Comparison of ENCODE assay signal across 28 cellular contexts in genomic region chr3:59253523-59253922, GRCh38.
"Had no signal": no experiment of that assay in that cellular context is flagged by ENCODE, and none has a peak within 500 bp of the region (broad histone marks: within the 10 kb centered on the region; RNA-seq: fewer than 3 reads in every experiment).

No MANE protein-coding gene starts in this region.

- H3K27me3 Mint-ChIP-seq: stimulated activated memory B cell treated with anti-CD40 and anti-IgM and Interleukin-4, amounts not matched to agents 10 μg/mL and 1 μg/mL and 100 μg/mL, for 72 hours; stimulated activated naive CD8-positive, alpha-beta T cell treated with anti-CD3 and anti-CD28 coated beads, Interleukin-15, amount 100 ng/mL, for 72 hours; stimulated activated naive CD8-positive, alpha-beta T cell treated with anti-CD3 and anti-CD28 coated beads, Interleukin-15, Interleukin-2, amounts not matched to agents 100 ng/mL and 50 ng/mL, for 24 hours had no signal

- FAIRE-seq: urothelium cell line had no signal

- H3K36me3 Mint-ChIP-seq: stimulated activated effector memory CD8-positive, alpha-beta T cell treated with anti-CD3 and anti-CD28 coated beads, Interleukin-12 subunit alpha, Interleukin-12 subunit beta, amount 100 ng/mL, for 72 hours; type B pancreatic cell had no signal

- H3K9me3 Mint-ChIP-seq: type B pancreatic cell had no signal

- H3K4me1 ChIP-seq: stomach, suprapubic skin, testis, thyroid gland, tibial artery, transverse colon, upper lobe of left lung, upper lobe of right lung, uterus, vagina had no signal

- H3K27ac Mint-ChIP-seq: stimulated activated effector memory CD8-positive, alpha-beta T cell treated with anti-CD3 and anti-CD28 coated beads, Interleukin-12 subunit alpha, Interleukin-12 subunit beta, amount 100 ng/mL, for 72 hours; stimulated activated memory B cell treated with anti-CD40 and anti-IgM and Interleukin-4, amounts not matched to agents 10 μg/mL and 1 μg/mL and 100 μg/mL, for 72 hours; stimulated activated naive CD8-positive, alpha-beta T cell treated with anti-CD3 and anti-CD28 coated beads, Interleukin-15, amount 100 ng/mL, for 72 hours; stimulated activated naive CD8-positive, alpha-beta T cell treated with anti-CD3 and anti-CD28 coated beads, Interleukin-15, Interleukin-2, amounts not matched to agents 100 ng/mL and 50 ng/mL, for 24 hours; type B pancreatic cell had no signal

- H3K36me3 ChIP-seq: stomach, suprapubic skin, thoracic aorta, thyroid gland, tibial artery, tibial nerve, transverse colon, upper lobe of left lung, upper lobe of right lung, uterus, vagina had no signal

- DNase-seq: stimulated activated CD4-positive, alpha-beta T cell treated with anti-CD3 and anti-CD28 coated beads, Interleukin-2, amount 100 ng/mL, for 48 hours; stimulated activated CD4-positive, alpha-beta T cell treated with anti-CD3 and anti-CD28 coated beads, Interleukin-4, amount 100 ng/mL, for 1 hour; stimulated activated CD4-positive, alpha-beta T cell treated with anti-CD3 and anti-CD28 coated beads, Interleukin-4, amount 100 ng/mL, for 24 hours; stimulated activated CD4-positive, alpha-beta T cell treated with anti-CD3 and anti-CD28 coated beads, Interleukin-4, amount 100 ng/mL, for 4 hours; stimulated activated CD8-positive, alpha-beta memory T cell treated with anti-CD3 and anti-CD28 coated beads, Interleukin-4, amount 100 ng/mL, for 48 hours; stimulated activated naive CD4-positive, alpha-beta T cell; stimulated activated naive CD4-positive, alpha-beta T cell treated with Interleukin-2 at 50 U/mL for 16 hours; stimulated activated naive CD8-positive, alpha-beta T cell treated with anti-CD3 and anti-CD28 coated beads, Interleukin-15, amount 100 ng/mL, for 72 hours; stimulated activated naive CD8-positive, alpha-beta T cell treated with anti-CD3 and anti-CD28 coated beads, Interleukin-15, Interleukin-2, amounts not matched to agents 100 U/mL and 50 U/mL, for 24 hours; stomach; substantia nigra; testis; thyroid gland; tibial artery; transverse colon; trophoblast cell; upper lobe of left lung; upper lobe of right lung; uterus had no signal

- H3K27ac ChIP-seq: stomach, suprapubic skin, testis, thoracic aorta, thyroid gland, tibial artery, tibial nerve, transverse colon, upper lobe of left lung, upper lobe of right lung, uterus, vagina had no signal

- H3K27me3 ChIP-seq: stomach, suprapubic skin, testis, thyroid gland, tibial artery, tibial nerve, transverse colon, upper lobe of left lung, upper lobe of right lung, uterus, vagina had no signal

- ATAC-seq: stimulated activated effector memory CD8-positive, alpha-beta T cell treated with anti-CD3 and anti-CD28 coated beads, Interleukin-12 subunit alpha, Interleukin-12 subunit beta, amount 100 ng/mL, for 72 hours; stimulated activated memory B cell treated with anti-CD40 and anti-IgM and Interleukin-4, amounts not matched to agents 10 μg/mL and 1 μg/mL and 100 μg/mL, for 72 hours; stimulated activated naive CD8-positive, alpha-beta T cell treated with anti-CD3 and anti-CD28 coated beads, Interleukin-15, amount 100 ng/mL, for 72 hours; stimulated activated naive CD8-positive, alpha-beta T cell treated with anti-CD3 and anti-CD28 coated beads, Interleukin-15, Interleukin-2, amounts not matched to agents 100 U/mL and 50 U/mL, for 24 hours; upper lobe of right lung had no signal

- H3K4me3 ChIP-seq: stomach, suprapubic skin, testis, thoracic aorta, thyroid gland, tibial artery, tibial nerve, transverse colon, upper lobe of left lung, upper lobe of right lung, uterus, vagina had no signal

- H3K4me1 Mint-ChIP-seq: stimulated activated effector memory CD8-positive, alpha-beta T cell treated with anti-CD3 and anti-CD28 coated beads, Interleukin-12 subunit alpha, Interleukin-12 subunit beta, amount 100 ng/mL, for 72 hours; stimulated activated memory B cell treated with anti-CD40 and anti-IgM and Interleukin-4, amounts not matched to agents 10 μg/mL and 1 μg/mL and 100 μg/mL, for 72 hours; stimulated activated naive CD8-positive, alpha-beta T cell treated with anti-CD3 and anti-CD28 coated beads, Interleukin-15, amount 100 ng/mL, for 72 hours had no signal

- H3K4me3 Mint-ChIP-seq: stimulated activated effector memory CD8-positive, alpha-beta T cell treated with anti-CD3 and anti-CD28 coated beads, Interleukin-12 subunit alpha, Interleukin-12 subunit beta, amount 100 ng/mL, for 72 hours; stimulated activated memory B cell treated with anti-CD40 and anti-IgM and Interleukin-4, amounts not matched to agents 10 μg/mL and 1 μg/mL and 100 μg/mL, for 72 hours; stimulated activated naive CD8-positive, alpha-beta T cell treated with anti-CD3 and anti-CD28 coated beads, Interleukin-15, amount 100 ng/mL, for 72 hours; stimulated activated naive CD8-positive, alpha-beta T cell treated with anti-CD3 and anti-CD28 coated beads, Interleukin-15, Interleukin-2, amounts not matched to agents 100 ng/mL and 50 ng/mL, for 24 hours; type B pancreatic cell had no signal

- H3K9me3 ChIP-seq: stomach, suprapubic skin, testis, thoracic aorta, thyroid gland, tibial artery, tibial nerve, transverse colon, upper lobe of left lung, upper lobe of right lung, uterus, vagina had no signal
